Comparison of ENCODE assay signal across 28 cellular contexts in the genomic region with DNA sequence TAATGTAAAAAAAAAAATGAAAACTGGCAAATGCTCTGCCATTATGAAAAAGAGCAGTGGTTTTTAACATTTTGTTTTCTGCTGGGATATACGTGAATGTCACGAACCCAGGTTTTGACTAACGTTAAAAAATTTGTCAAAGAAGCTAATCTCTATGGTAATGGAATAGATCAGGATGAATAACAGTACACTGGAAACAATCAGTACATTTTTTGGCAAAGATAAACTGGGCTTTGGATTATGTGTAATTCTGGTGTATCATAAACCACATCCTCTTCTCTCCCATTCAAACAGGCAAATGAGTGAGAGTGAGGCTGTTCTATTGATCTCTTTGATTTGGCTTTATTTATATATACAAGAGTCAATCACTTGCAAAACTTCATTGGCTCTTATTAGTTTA.
"Had no signal": no experiment of that assay in that cellular context is flagged by ENCODE, and none has a peak within 500 bp of the region (broad histone marks: within the 10 kb centered on the region; RNA-seq: fewer than 3 reads in every experiment).

No MANE protein-coding gene starts in this region.

- H3K4me3 Mint-ChIP-seq: activated CD8-positive, alpha-beta T cell treated with anti-CD3 and anti-CD28 coated beads, Interleukin-2, amount 10 ng/mL, durations not matched to agents 7 days and 5 days; activated naive CD4-positive, alpha-beta T cell treated with anti-CD3 and anti-CD28 coated beads, Interleukin-2, amount 50 U/mL, for 24 hours; brain had no signal

- H3K9ac ChIP-seq: SK-N-SH had no signal

- H3K36me3 Mint-ChIP-seq: activated naive CD4-positive, alpha-beta T cell treated with anti-CD3 and anti-CD28 coated beads, Interleukin-2, amount 50 U/mL, for 24 hours had no signal

- H3K27me3 ChIP-seq: cardiac muscle cell, SJCRH30 had no signal

- H3K4me1 ChIP-seq: SJCRH30 had no signal

- DNase-seq: activated CD4-positive, alpha-beta T cell treated with anti-CD3 and anti-CD28 coated beads for 48 hours; activated CD4-positive, alpha-beta T cell treated with anti-CD3 and anti-CD28 coated beads, Interleukin-2, amount 50 U/mL, for 4 hours; activated CD8-positive, alpha-beta memory T cell treated with anti-CD3 and anti-CD28 coated beads, Interleukin-2, amount 50 U/mL, for 48 hours; activated CD8-positive, alpha-beta T cell treated with anti-CD3 and anti-CD28 coated beads, Interleukin-2, amount 10 ng/mL, durations not matched to agents 7 days and 5 days; activated effector memory CD4-positive, alpha-beta T cell treated with Interleukin-2 at 50 U/mL for 16 hours; activated naive CD4-positive, alpha-beta T cell; activated T-cell treated with anti-CD3 and anti-CD28 coated beads, Interleukin-2, amount 50 U/mL, for 1 hour; aorta; Kasumi-1; KBM-7; NCI-H1092 treated with DMSO at 0.1 percent for 48 hours; NCI-H1417 treated with DMSO at 0.1 percent for 48 hours; NCI-H1694; NCI-H2029 treated with DMSO at 0.1 percent for 48 hours; NCI-H510A treated with DMSO at 0.1 percent for 48 hours; NCI-H69; NK-92 treated with Interleukin-12 subunit alpha and Interleukin-12 subunit beta, amount 100 ng/mL, for 24 hours; OCI-M1; Right ventricle myocardium superior; SJCRH30; SK-N-SH; T-helper 1 cell had no signal

- H3K9me3 ChIP-seq: SJCRH30 had no signal

- H3K27ac Mint-ChIP-seq: activated CD8-positive, alpha-beta T cell treated with anti-CD3 and anti-CD28 coated beads, Interleukin-2, amount 10 ng/mL, durations not matched to agents 7 days and 5 days; activated naive CD4-positive, alpha-beta T cell treated with anti-CD3 and anti-CD28 coated beads, Interleukin-2, amount 50 U/mL, for 24 hours had no signal

- H3K27ac ChIP-seq: cardiac muscle cell, RWPE1, SJCRH30 had no signal

- H3K4me1 Mint-ChIP-seq: activated naive CD4-positive, alpha-beta T cell treated with anti-CD3 and anti-CD28 coated beads, Interleukin-2, amount 50 U/mL, for 24 hours had no signal

- H3K4me3 ChIP-seq: cardiac muscle cell, SJCRH30 had no signal

- ATAC-seq: activated CD4-positive, CD25-positive, alpha-beta regulatory T cell treated with anti-CD3 and anti-CD28 coated beads, Interleukin-2, amount 50 U/mL, for 24 hours; activated CD8-positive, alpha-beta T cell treated with anti-CD3 and anti-CD28 coated beads, Interleukin-2, amount 10 ng/mL, durations not matched to agents 7 days and 5 days; Panc1 had no signal

- H3K36me3 ChIP-seq: cardiac muscle cell, SJCRH30 had no signal
